26 cellular contexts compared by ENCODE assay signal in the genomic region with DNA sequence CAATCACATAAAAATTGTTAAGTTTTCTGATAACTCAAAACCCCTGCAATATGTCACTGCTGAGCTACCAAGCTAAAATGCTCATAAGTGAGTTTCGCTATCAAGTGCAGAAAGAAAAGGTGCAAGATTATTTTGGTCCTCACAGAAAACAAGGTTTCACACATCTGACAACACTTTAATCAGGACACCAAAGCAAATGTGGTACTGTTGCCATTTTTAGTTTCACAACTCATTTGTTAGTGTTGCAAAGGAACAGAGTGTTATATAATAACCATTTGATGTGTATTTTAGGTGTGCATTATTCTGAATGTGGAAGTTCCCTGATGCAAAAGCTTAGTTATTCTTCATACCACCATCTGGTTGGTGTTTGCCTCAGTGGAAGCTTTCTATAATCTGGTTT.
"Had no signal": no experiment of that assay in that cellular context is flagged by ENCODE, and none has a peak within 500 bp of the region (broad histone marks: within the 10 kb centered on the region; RNA-seq: fewer than 3 reads in every experiment).

No MANE protein-coding gene starts in this region.

- H3K4me3 ChIP-seq: left ventricle myocardium inferior, lung, pancreas, prostate gland, right lobe of liver, smooth muscle cell, testis, thyroid gland, transverse colon, upper lobe of left lung, vagina had no signal

- H3K4me2 ChIP-seq: smooth muscle cell had no signal

- H3K27me3 ChIP-seq: pancreas, right lobe of liver, testis, thyroid gland, transverse colon, upper lobe of left lung, vagina had no signal

- DNase-seq: hypothalamus; immature natural killer cell; islet precursor cell; left ventricle myocardium inferior; midbrain; naive thymus-derived CD8-positive, alpha-beta T cell; nucleus accumbens; pancreas; posterior cingulate gyrus; right lobe of liver; stimulated activated CD4-positive, alpha-beta T cell treated with anti-CD3 and anti-CD28 coated beads, Interleukin-1b, Interleukin-23, amount 100 ng/mL, for 48 hours; stimulated activated CD4-positive, alpha-beta T cell treated with anti-CD3 and anti-CD28 coated beads, Interleukin-2, amount 100 ng/mL, for 48 hours; stimulated activated CD4-positive, alpha-beta T cell treated with anti-CD3 and anti-CD28 coated beads, Interleukin-4, amount 100 ng/mL, for 4 hours; stimulated activated CD8-positive, alpha-beta memory T cell treated with anti-CD3 and anti-CD28 coated beads, Interleukin-4, amount 100 ng/mL, for 48 hours; stimulated activated naive CD4-positive, alpha-beta T cell treated with Interleukin-2 at 50 U/mL for 16 hours; stimulated activated naive CD8-positive, alpha-beta T cell treated with anti-CD3 and anti-CD28 coated beads, Interleukin-15, amount 100 ng/mL, for 72 hours; substantia nigra; testis; thyroid gland; transverse colon; upper lobe of left lung had no signal

- H3K9me3 ChIP-seq: pancreas, prostate gland, right lobe of liver, testis, thyroid gland, transverse colon, upper lobe of left lung, vagina had no signal

- H3K36me3 ChIP-seq: left ventricle myocardium inferior, pancreas, prostate gland, right lobe of liver, thyroid gland, transverse colon, upper lobe of left lung, vagina had no signal

- ATAC-seq: naive thymus-derived CD8-positive, alpha-beta T cell; pancreas; right lobe of liver; stimulated activated memory B cell treated with anti-CD40 and anti-IgM and Interleukin-4, amounts not matched to agents 10 μg/mL and 1 μg/mL and 100 μg/mL, for 72 hours; stimulated activated naive CD8-positive, alpha-beta T cell treated with anti-CD3 and anti-CD28 coated beads, Interleukin-15, amount 100 ng/mL, for 72 hours had no signal

- H3K27ac ChIP-seq: left ventricle myocardium inferior, pancreas, prostate gland, right lobe of liver, testis, thyroid gland, transverse colon, upper lobe of left lung, vagina had no signal

- H3K4me1 ChIP-seq: left ventricle myocardium inferior, pancreas, prostate gland, right lobe of liver, testis, thyroid gland, transverse colon, upper lobe of left lung, vagina had no signal

- FAIRE-seq: pancreas had no signal
